Comparison of ENCODE assay signal across 2 cellular contexts in genomic region chr22:46251816-46252380, GRCh38.
TF ChIP-seq lines count a peak whose summit lies in the region.

No MANE protein-coding gene starts in this region.

TF ChIP-seq in K562, 482 proteins besides CTCF, POLR2A, EP300 and RAD21 (continues in another document):
- TF ChIP-seq CCAR2 (IDR thresholded peaks at IDR 0.05; ENCODE audit: low read depth, low read length) = no peak
- no peak for TF ChIP-seq POLR3A (IDR thresholded peaks at IDR 0.05; ENCODE audit: borderline replicate concordance, extremely low read depth, insufficient read depth, insufficient read length)
- TF ChIP-seq CEBPG (CRISPR knock-in tag; IDR thresholded peaks at IDR 0.05) = no peak
- peak; percentile 12 to 56; a peak in 2 of 4 replicates for TF ChIP-seq CEBPG (tag; conservative IDR thresholded peaks at IDR 0.05 in 1 of 2, IDR thresholded peaks at IDR 0.05 in 1 of 2)
- TF ChIP-seq RBM14 (IDR thresholded peaks at IDR 0.05; ENCODE audit: borderline replicate concordance, insufficient read depth, low read depth, low read length) = no peak
- peak; percentile 44 for TF ChIP-seq FOSL1 (tag; conservative IDR thresholded peaks at IDR 0.05)
- TF ChIP-seq CEBPB (tag; IDR thresholded peaks at IDR 0.05) = peak; percentile 73
- no peak for TF ChIP-seq ZBTB2 (IDR thresholded peaks at IDR 0.05)
- no peak for TF ChIP-seq CBX3 (IDR thresholded peaks at IDR 0.05; ENCODE audit: borderline replicate concordance in 1 of 2, low read length in 2 of 2)
- no peak for TF ChIP-seq KLF1 (tag; IDR thresholded peaks at IDR 0.05)
- no peak for TF ChIP-seq HDAC1 (IDR thresholded peaks at IDR 0.05)
- TF ChIP-seq EZH2 (IDR thresholded peaks at IDR 0.05; ENCODE audit: borderline replicate concordance, low read depth, low read length) = no peak
- TF ChIP-seq MAX (CRISPR knock-in tag; IDR thresholded peaks at IDR 0.05) = no peak
- TF ChIP-seq MECOM (CRISPR knock-in tag; IDR thresholded peaks at IDR 0.05) = no peak
- no peak for TF ChIP-seq ZNF445 (CRISPR knock-in tag; IDR thresholded peaks at IDR 0.05; ENCODE audit: low read depth)
- TF ChIP-seq ZNF184 (CRISPR knock-in tag; IDR thresholded peaks at IDR 0.05) = no peak
- no peak for TF ChIP-seq HMBOX1 (IDR thresholded peaks at IDR 0.05)
- TF ChIP-seq SMARCA5 (IDR thresholded peaks at IDR 0.05) = no peak
- no peak for TF ChIP-seq HOXB6 (CRISPR knock-in tag; IDR thresholded peaks at IDR 0.05; ENCODE audit: borderline replicate concordance)
- TF ChIP-seq MYNN (IDR thresholded peaks at IDR 0.05) = no peak
- TF ChIP-seq MYNN (CRISPR knock-in tag; IDR thresholded peaks at IDR 0.05) = no peak
- no peak for TF ChIP-seq RERE (CRISPR knock-in tag; IDR thresholded peaks at IDR 0.05; ENCODE audit: borderline replicate concordance)
- TF ChIP-seq PRMT5 (CRISPR knock-in tag; IDR thresholded peaks at IDR 0.05) = no peak
- TF ChIP-seq ZC3H4 (CRISPR knock-in tag; IDR thresholded peaks at IDR 0.05; ENCODE audit: borderline replicate concordance) = no peak
- peak; percentile 51 for TF ChIP-seq MEIS2 (IDR thresholded peaks at IDR 0.05; ENCODE audit: partially characterized antibody)
- no peak for TF ChIP-seq CTBP1 (IDR thresholded peaks at IDR 0.05; ENCODE audit: borderline replicate concordance)
- TF ChIP-seq TCFL5 (CRISPR knock-in tag; conservative IDR thresholded peaks at IDR 0.05) = no peak
- no peak for TF ChIP-seq ZNF133 (CRISPR knock-in tag; IDR thresholded peaks at IDR 0.05)

TF ChIP-seq in GM12891, 5 proteins besides CTCF, POLR2A, EP300 and RAD21:
- TF ChIP-seq POLR2AphosphoS5 (IDR thresholded peaks at IDR 0.05; ENCODE audit: low read depth, low read length) = no peak
